17 cellular contexts compared by ENCODE assay signal in genomic region chr2:181317511-181317910, GRCh38.
"Had no signal": no experiment of that assay in that cellular context is flagged by ENCODE, and none has a peak within 500 bp of the region (broad histone marks: within the 10 kb centered on the region; RNA-seq: fewer than 3 reads in every experiment).

No MANE protein-coding gene starts in this region.

- H3K27ac Mint-ChIP-seq: dendritic cell treated with granulocyte-macrophage colony-stimulating factor and Interleukin-4, amounts not matched to agents 40 ng/mL and 50 ng/mL, for 4 days; effector memory CD8-positive, alpha-beta T cell; mesothelial cell of epicardium; T-helper 17 cell; WTC11 had no signal

- H3K4me3 ChIP-seq: lower lobe of right lung, prostate gland, testis, upper lobe of left lung had no signal

- H3K27ac ChIP-seq: lower lobe of right lung, prostate gland, testis, upper lobe of left lung had no signal

- H3K9me3 Mint-ChIP-seq: dendritic cell treated with granulocyte-macrophage colony-stimulating factor and Interleukin-4, amounts not matched to agents 40 ng/mL and 50 ng/mL, for 4 days; effector memory CD8-positive, alpha-beta T cell; mesothelial cell of epicardium; WTC11 had no signal

- H3K36me3 Mint-ChIP-seq: mesothelial cell of epicardium, WTC11 had no signal

- ATAC-seq: effector memory CD8-positive, alpha-beta T cell; left colon; lower lobe of right lung; right cardiac atrium; T-helper 17 cell; WTC11 had no signal

- H3K9me3 ChIP-seq: lower lobe of right lung, prostate gland, testis, upper lobe of left lung had no signal

- H3K4me1 ChIP-seq: lower lobe of right lung, prostate gland, testis had no signal

- H3K36me3 ChIP-seq: lower lobe of right lung, prostate gland, upper lobe of left lung had no signal

- H3K4me3 Mint-ChIP-seq: dendritic cell treated with granulocyte-macrophage colony-stimulating factor and Interleukin-4, amounts not matched to agents 40 ng/mL and 50 ng/mL, for 4 days; effector memory CD8-positive, alpha-beta T cell; mesothelial cell of epicardium; T-helper 17 cell; WTC11 had no signal

- H3K27me3 ChIP-seq: testis, upper lobe of left lung had no signal

- DNase-seq: activated CD4-positive, alpha-beta T cell treated with anti-CD3 and anti-CD28 coated beads for 4 hours; activated effector memory CD4-positive, alpha-beta T cell treated with Interleukin-2 at 50 U/mL for 16 hours; activated T-cell treated with anti-CD3 and anti-CD28 coated beads, Interleukin-2, amount 50 U/mL, for 1 hour; effector memory CD8-positive, alpha-beta T cell; left colon; lower lobe of right lung; right cardiac atrium; small intestine; stimulated activated CD4-positive, alpha-beta T cell treated with anti-CD3 and anti-CD28 coated beads, Interleukin-4, amount 100 ng/mL, for 24 hours; stimulated activated naive CD4-positive, alpha-beta T cell; T-helper 17 cell; testis; upper lobe of left lung had no signal

- H3K27me3 Mint-ChIP-seq: dendritic cell treated with granulocyte-macrophage colony-stimulating factor and Interleukin-4, amounts not matched to agents 40 ng/mL and 50 ng/mL, for 4 days; effector memory CD8-positive, alpha-beta T cell; T-helper 17 cell had no signal
